ENCODE assay signal across 17 cellular contexts in genomic region chr7:91414734-91415133, GRCh38.
A peak's percentile ranks its signal among the peaks of the same experiment; 100 is the strongest.
DNase-seq lines count a peak whose midpoint lies in the region; ATAC-seq and TF ChIP-seq lines count a peak whose summit lies in the region.
"Had no signal": no experiment of that assay in that cellular context is flagged by ENCODE, and none has a peak within 500 bp of the region (broad histone marks: within the 10 kb centered on the region; RNA-seq: fewer than 3 reads in every experiment).

No MANE protein-coding gene starts in this region.

- peaks cover 88% of the 10 kb centered on the region for H3K27me3 ChIP-seq in endodermal cell (ENCODE audit: control insufficient read depth, insufficient read depth, low read length, poor library complexity, severe bottlenecking)
- H3K27me3 ChIP-seq: BLaER1 treated with 17β-estradiol and CSF1 and Interleukin-3, amounts not matched to agents 10 nM and 100 nM had no signal

- H3K4me1 Mint-ChIP-seq in endodermal cell = no peaks in the 10 kb centered on the region
- H3K4me1 Mint-ChIP-seq: B cell had no signal

- ATAC-seq in SK-N-SH treated with all-trans-retinoic acid at 6 μM for 48 hours (no peak), GM21528 (IDR thresholded peaks at IDR 0.05; ENCODE audit: low FRiP score, unreplicated experiment) (no peak)
- ATAC-seq: A549; CD8-positive, alpha-beta T cell had no signal

- no peaks in the 10 kb centered on the region for H3K36me3 ChIP-seq in endodermal cell (ENCODE audit: control insufficient read depth, insufficient read depth, low read length)
- H3K36me3 ChIP-seq: BLaER1 treated with 17β-estradiol and CSF1 and Interleukin-3, amounts not matched to agents 10 nM and 100 nM had no signal

- H3K4me3 ChIP-seq in endodermal cell (ENCODE audit: low read length) = no peak overlapping the region
- H3K4me3 ChIP-seq: A549; BLaER1 treated with 17β-estradiol and CSF1 and Interleukin-3, amounts not matched to agents 10 nM and 100 nM had no signal

- H3K9me3 Mint-ChIP-seq in endodermal cell = no peaks in the 10 kb centered on the region
- H3K9me3 Mint-ChIP-seq: CD4-positive, alpha-beta T cell; CD8-positive, alpha-beta T cell had no signal

- no peak overlapping the region for H3K27ac ChIP-seq in endodermal cell (ENCODE audit: low read depth, low read length)
- H3K27ac ChIP-seq: 22Rv1; A549; BLaER1 treated with 17β-estradiol and CSF1 and Interleukin-3, amounts not matched to agents 10 nM and 100 nM; C4-2B had no signal

- no peaks in the 10 kb centered on the region for H3K36me3 Mint-ChIP-seq in endodermal cell (ENCODE audit: low read depth)
- H3K36me3 Mint-ChIP-seq: CD8-positive, alpha-beta T cell had no signal

- no peak for TF ChIP-seq CTCF in endodermal cell (conservative IDR thresholded peaks at IDR 0.05)

- H3K9ac ChIP-seq in endodermal cell (ENCODE audit: extremely low read depth, low read length, poor library complexity, severe bottlenecking) = no peak overlapping the region
- H3K9ac ChIP-seq: BLaER1 treated with 17β-estradiol and CSF1 and Interleukin-3, amounts not matched to agents 10 nM and 100 nM had no signal

- no peak overlapping the region for H3K27ac Mint-ChIP-seq in endodermal cell
- H3K27ac Mint-ChIP-seq: B cell; CD4-positive, alpha-beta T cell; CD8-positive, alpha-beta T cell had no signal

- peak; percentile 16 for DNase-seq in NCI-H82 (lab: John Stamatoyannopoulos, UW)
- no peak for DNase-seq in NCI-H82 treated with DMSO at 0.1 percent for 48 hours (lab: John Stamatoyannopoulos, UW; ENCODE audit: unreplicated experiment)
- no peak for DNase-seq in endodermal cell
- DNase-seq: AML-193; Caco-2; Calu3; CD4-positive, alpha-beta T cell; CD8-positive, alpha-beta T cell; DMS79 treated with DMSO at 0.1 percent for 48 hours; GF-D8 had no signal

- H3K27me3 Mint-ChIP-seq in endodermal cell (ENCODE audit: insufficient read depth) = peaks cover 90% of the 10 kb centered on the region
- H3K27me3 Mint-ChIP-seq: B cell; CD4-positive, alpha-beta T cell had no signal

- WGBS in endodermal cell (ENCODE audit: insufficient coverage in 1 of 2, insufficient read length in 1 of 2), 2 experiments = 98 to 100% methylated on average over 2 of the region's 2 CpGs

- H3K4me3 Mint-ChIP-seq in endodermal cell = no peak overlapping the region
- H3K4me3 Mint-ChIP-seq: B cell; CD4-positive, alpha-beta T cell; CD8-positive, alpha-beta T cell had no signal

- no peaks in the 10 kb centered on the region for H3K4me1 ChIP-seq in endodermal cell (ENCODE audit: control insufficient read depth, insufficient read depth, low read length)
- H3K4me1 ChIP-seq: A549, Caco-2 had no signal

- no peaks in the 10 kb centered on the region for H3K9me3 ChIP-seq in endodermal cell (ENCODE audit: control insufficient read depth, low read length)
- H3K9me3 ChIP-seq: A549; BLaER1 treated with 17β-estradiol and CSF1 and Interleukin-3, amounts not matched to agents 10 nM and 100 nM; Caco-2 had no signal

TF ChIP-seq in SK-N-SH treated with all-trans-retinoic acid at 6 μM for 48 hours, 23 proteins besides CTCF, POLR2A, EP300 and RAD21:
- peak; percentile 85 for TF ChIP-seq TCF4 (CRISPR knock-in tag; IDR thresholded peaks at IDR 0.05; ENCODE audit: borderline replicate concordance)
- no peak for TF ChIP-seq ZNF70 (CRISPR knock-in tag; IDR thresholded peaks at IDR 0.05)
- TF ChIP-seq ZNF8 (CRISPR knock-in tag; IDR thresholded peaks at IDR 0.05) = peak; percentile 59; the same call in 1 of the 2 replicates
- no peak for TF ChIP-seq OSR1 (CRISPR knock-in tag; IDR thresholded peaks at IDR 0.05)
